In the genomic region with DNA sequence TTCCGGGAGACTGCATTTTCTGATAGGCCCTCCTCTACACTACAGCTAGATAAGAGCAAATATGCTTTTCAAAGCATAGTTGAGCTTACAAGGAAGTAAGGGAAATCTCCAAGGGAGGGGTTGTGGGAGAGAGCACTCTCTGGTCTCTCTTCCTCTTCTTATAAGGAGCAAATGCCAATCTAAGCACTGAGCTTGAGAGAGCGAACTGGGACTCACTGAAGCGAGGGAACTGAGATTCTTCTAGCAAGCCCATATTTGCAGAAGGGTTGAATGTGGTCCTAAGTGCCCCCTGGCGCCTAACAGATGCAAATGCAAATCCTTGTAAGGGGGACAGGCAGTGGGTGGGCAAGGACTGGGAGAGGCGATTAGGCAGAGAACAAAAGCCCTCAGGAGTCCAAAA, we compare ENCODE assay signal across 9 cellular contexts.
A peak's percentile ranks its signal among the peaks of the same experiment; 100 is the strongest.
DNase-seq lines count a peak whose midpoint lies in the region; ATAC-seq and TF ChIP-seq lines count a peak whose summit lies in the region.
"Had no signal": no experiment of that assay in that cellular context is flagged by ENCODE, and none has a peak within 500 bp of the region (broad histone marks: within the 10 kb centered on the region; RNA-seq: fewer than 3 reads in every experiment).

No MANE protein-coding gene starts in this region.

- H3K9ac ChIP-seq in fibroblast of lung (ENCODE audit: insufficient read depth, low read length): no peak overlapping the region

- H3K4me1 Mint-ChIP-seq in progenitor cell of endocrine pancreas (ENCODE audit: low read depth): no peaks in the 10 kb centered on the region

- no peak overlapping the region for H3K27ac Mint-ChIP-seq in progenitor cell of endocrine pancreas

- no peaks in the 10 kb centered on the region for H4K20me1 ChIP-seq in fibroblast of lung (ENCODE audit: control insufficient read depth, extremely low read depth, insufficient read depth, low read length)

- ATAC-seq in GM18867 (IDR thresholded peaks at IDR 0.05; ENCODE audit: unreplicated experiment) (peak; percentile 89), HG03103 (IDR thresholded peaks at IDR 0.05; ENCODE audit: low read depth, unreplicated experiment) (peak; percentile 89)

- no peaks in the 10 kb centered on the region for H3K79me2 ChIP-seq in fibroblast of lung (ENCODE audit: control insufficient read depth, insufficient read depth, low read length)

- no peaks in the 10 kb centered on the region for H3K36me3 ChIP-seq in fibroblast of lung (ENCODE audit: control insufficient read depth, insufficient read depth, low read length)

- no peaks in the 10 kb centered on the region for H3K9me3 ChIP-seq in fibroblast of lung (ENCODE audit: control insufficient read depth, insufficient read depth, low read depth, low read length)

- H3K27me3 ChIP-seq in fibroblast of lung (ENCODE audit: control insufficient read depth, insufficient read depth, low read length): no peaks in the 10 kb centered on the region

- DNase-seq in AG10803 (ENCODE audit: low read depth): peak; percentile 35
- DNase-seq in RPMI7951 (ENCODE audit: low read depth): peak; percentile 57
- peak; percentile 57 to 63 for DNase-seq in fibroblast of lung (ENCODE audit: low read depth in 2 of 2)
- DNase-seq in progenitor cell of endocrine pancreas (ENCODE audit: low spot score, unreplicated experiment): no peak
- DNase-seq in NCI-H1694 (lab: John Stamatoyannopoulos, UW): no peak
- no peak for DNase-seq in DMS153 treated with DMSO at 0.1 percent for 48 hours (lab: John Stamatoyannopoulos, UW; ENCODE audit: unreplicated experiment)

- H3K4me2 ChIP-seq in fibroblast of lung (ENCODE audit: extremely low read depth, insufficient read depth, low read length): no peak overlapping the region

- TF ChIP-seq CTCF in AG10803 (conservative IDR thresholded peaks at IDR 0.05; ENCODE audit: low read length) (peak; percentile 59), fibroblast of lung (conservative IDR thresholded peaks at IDR 0.05 in 1 of 2, IDR thresholded peaks at IDR 0.05 in 1 of 2; ENCODE audit: low read depth in 1 of 2, low read length in 2 of 2) (peak; percentile 48 to 69), progenitor cell of endocrine pancreas (IDR thresholded peaks at IDR 0.05; ENCODE audit: unreplicated experiment) (peak; percentile 63)

- no peaks in the 10 kb centered on the region for H3K36me3 Mint-ChIP-seq in progenitor cell of endocrine pancreas (ENCODE audit: insufficient read depth)
- H3K36me3 Mint-ChIP-seq: IgD-negative memory B cell had no signal

- H3K4me3 ChIP-seq in AG10803 (ENCODE audit: low read length) (no peak overlapping the region), fibroblast of lung (replicated peaks in 1 of 4; ENCODE audit: control extremely low read depth in 1 of 4, insufficient read depth in 1 of 4, low read depth in 3 of 4, low read length in 4 of 4) (no peak overlapping the region)

- H3K27me3 Mint-ChIP-seq in progenitor cell of endocrine pancreas: no peaks in the 10 kb centered on the region

- no peak overlapping the region for H3K27ac ChIP-seq in fibroblast of lung (ENCODE audit: insufficient read depth, low read length)

- H3K4me1 ChIP-seq in fibroblast of lung (ENCODE audit: control insufficient read depth, extremely low read depth, insufficient read depth, low read length): no peaks in the 10 kb centered on the region

- H3K4me3 Mint-ChIP-seq in progenitor cell of endocrine pancreas (ENCODE audit: low read depth): no peak overlapping the region
- H3K4me3 Mint-ChIP-seq: IgD-negative memory B cell had no signal

- H3K9me3 Mint-ChIP-seq in progenitor cell of endocrine pancreas (ENCODE audit: low read depth): no peaks in the 10 kb centered on the region

- H2AFZ ChIP-seq in fibroblast of lung (ENCODE audit: low read length): no peak overlapping the region

Comparison
In these comparisons a context has a peak if more than half of its experiments do, and no peak if none do; other contexts are left out.
1. DNase-seq: peak in AG10803 (single experiment), RPMI7951 (single experiment) and fibroblast of lung (2 of 2); none in progenitor cell of endocrine pancreas (single experiment), NCI-H1694 (single experiment) and DMS153 treated with DMSO at 0.1 percent for 48 hours (single experiment).
2. Peak in every context shown above with its lines, with median percentiles within 50 percentile points of each other: CTCF ChIP-seq.